Comparison of ENCODE assay signal across 26 cellular contexts in the genomic region with DNA sequence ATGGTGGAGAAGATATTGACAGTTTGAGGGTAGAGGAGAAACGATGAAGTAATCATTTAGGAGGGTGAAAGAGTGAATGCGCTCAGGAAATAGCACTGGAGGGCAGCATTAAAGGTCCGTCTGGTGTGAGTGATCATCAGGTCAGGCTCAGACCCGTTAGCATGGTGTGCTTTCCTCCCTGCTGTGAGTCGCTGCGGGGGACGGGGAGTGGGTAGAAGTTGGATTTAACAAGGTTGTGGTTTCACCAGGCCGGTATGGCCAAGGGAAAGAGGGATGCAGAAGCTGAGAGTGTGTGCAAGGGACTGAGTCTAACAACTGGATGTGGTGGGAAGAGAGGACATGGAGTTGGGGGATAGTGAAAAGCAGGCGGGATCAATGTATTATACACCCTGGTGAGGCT. TPM values are rescaled to one million over a fixed set of nuclear protein-coding genes. Genes with fewer than 3 reads are reported as not detected.
"Had no signal": no experiment of that assay in that cellular context is flagged by ENCODE, and none has a peak within 500 bp of the region (broad histone marks: within the 10 kb centered on the region; RNA-seq: fewer than 3 reads in every experiment).

No MANE protein-coding gene starts in this region.

- H3K4me3 ChIP-seq: body of pancreas, gastroesophageal sphincter, ovary, prostate gland, right atrium auricular region, thyroid gland, upper lobe of right lung had no signal

- H3K27me3 ChIP-seq: gastroesophageal sphincter, ovary, right atrium auricular region, thyroid gland, upper lobe of right lung had no signal

- H3K27ac ChIP-seq: body of pancreas, gastroesophageal sphincter, ovary, prostate gland, right atrium auricular region, thyroid gland, upper lobe of right lung had no signal

- H3K27me3 Mint-ChIP-seq: activated naive CD4-positive, alpha-beta T cell treated with anti-CD3 and anti-CD28 coated beads, Interleukin-2, amount 50 U/mL, for 24 hours; dendritic cell treated with granulocyte-macrophage colony-stimulating factor and Interleukin-4, amounts not matched to agents 40 ng/mL and 50 ng/mL, for 4 days; natural killer cell treated with Interleukin-12 subunit alpha and Interleukin-12 subunit beta and Interleukin-15 and Interleukin-18, amount 100 ng/mL, for 72 hours had no signal

- DNase-seq: activated CD4-positive, alpha-beta T cell treated with anti-CD3 and anti-CD28 coated beads for 1 hour; activated CD4-positive, alpha-beta T cell treated with anti-CD3 and anti-CD28 coated beads, Interleukin-2, amount 50 U/mL, for 1 hour; activated CD8-positive, alpha-beta T cell treated with anti-CD3 and anti-CD28 coated beads, Interleukin-2, amount 10 ng/mL, durations not matched to agents 7 days and 5 days; activated gamma-delta T cell treated with Interleukin-2 at 50 U/mL for 16 hours; activated T-cell treated with anti-CD3 and anti-CD28 coated beads, Interleukin-2, amount 50 U/mL, for 1 hour; anterior cingulate cortex; body of pancreas; caudate nucleus; effector CD8-positive, alpha-beta T cell; head of caudate nucleus; hypothalamus; left ventricle myocardium superior; ovary; stimulated activated CD4-positive, alpha-beta T cell treated with anti-CD3 and anti-CD28 coated beads, Interleukin-4, amount 100 ng/mL, for 24 hours; stimulated activated naive CD8-positive, alpha-beta T cell treated with anti-CD3 and anti-CD28 coated beads, Interleukin-15, Interleukin-2, amounts not matched to agents 100 U/mL and 50 U/mL, for 24 hours; substantia nigra; thyroid gland; upper lobe of right lung had no signal

- H3K36me3 ChIP-seq: gastroesophageal sphincter, ovary, prostate gland, right atrium auricular region, thyroid gland, upper lobe of right lung had no signal

- H3K4me3 Mint-ChIP-seq: activated CD8-positive, alpha-beta T cell treated with anti-CD3 and anti-CD28 coated beads, Interleukin-2, amount 10 ng/mL, durations not matched to agents 7 days and 5 days; activated naive CD4-positive, alpha-beta T cell treated with anti-CD3 and anti-CD28 coated beads, Interleukin-2, amount 50 U/mL, for 24 hours; dendritic cell treated with granulocyte-macrophage colony-stimulating factor and Interleukin-4, amounts not matched to agents 40 ng/mL and 50 ng/mL, for 4 days; natural killer cell treated with Interleukin-12 subunit alpha and Interleukin-12 subunit beta and Interleukin-15 and Interleukin-18, amount 100 ng/mL, for 72 hours; T-helper 2 cell treated with Interferon-gamma antibody and Interleukin-4, amounts not matched to agents 5 μg/mL and 100 μg/mL, for 36 hours had no signal

- H3K9me3 ChIP-seq: body of pancreas, gastroesophageal sphincter, ovary, prostate gland, right atrium auricular region, thyroid gland, upper lobe of right lung had no signal

- H3K9me3 Mint-ChIP-seq: activated naive CD4-positive, alpha-beta T cell treated with anti-CD3 and anti-CD28 coated beads, Interleukin-2, amount 50 U/mL, for 24 hours; dendritic cell treated with granulocyte-macrophage colony-stimulating factor and Interleukin-4, amounts not matched to agents 40 ng/mL and 50 ng/mL, for 4 days; natural killer cell treated with Interleukin-12 subunit alpha and Interleukin-12 subunit beta and Interleukin-15 and Interleukin-18, amount 100 ng/mL, for 72 hours; T-helper 2 cell treated with Interferon-gamma antibody and Interleukin-4, amounts not matched to agents 5 μg/mL and 100 μg/mL, for 36 hours had no signal

- H3K27ac Mint-ChIP-seq: activated CD8-positive, alpha-beta T cell treated with anti-CD3 and anti-CD28 coated beads, Interleukin-2, amount 10 ng/mL, durations not matched to agents 7 days and 5 days; activated naive CD4-positive, alpha-beta T cell treated with anti-CD3 and anti-CD28 coated beads, Interleukin-2, amount 50 U/mL, for 24 hours; dendritic cell treated with granulocyte-macrophage colony-stimulating factor and Interleukin-4, amounts not matched to agents 40 ng/mL and 50 ng/mL, for 4 days; natural killer cell treated with Interleukin-12 subunit alpha and Interleukin-12 subunit beta and Interleukin-15 and Interleukin-18, amount 100 ng/mL, for 72 hours; T-helper 2 cell treated with Interferon-gamma antibody and Interleukin-4, amounts not matched to agents 5 μg/mL and 100 μg/mL, for 36 hours had no signal

- ATAC-seq: activated CD8-positive, alpha-beta T cell treated with anti-CD3 and anti-CD28 coated beads, Interleukin-2, amount 10 ng/mL, durations not matched to agents 7 days and 5 days; body of pancreas; esophagus mucosa; gastroesophageal sphincter; left ventricle myocardium superior; natural killer cell treated with Interleukin-12 subunit alpha and Interleukin-12 subunit beta and Interleukin-15 and Interleukin-18, amount 100 ng/mL, for 72 hours; stimulated activated naive CD8-positive, alpha-beta T cell treated with anti-CD3 and anti-CD28 coated beads, Interleukin-15, Interleukin-2, amounts not matched to agents 100 U/mL and 50 U/mL, for 24 hours; upper lobe of right lung had no signal

- H3K4me1 Mint-ChIP-seq: activated naive CD4-positive, alpha-beta T cell treated with anti-CD3 and anti-CD28 coated beads, Interleukin-2, amount 50 U/mL, for 24 hours had no signal

RNA-seq across cellular contexts. Expression of gene TBX2, which starts 59.2 kb away (rescaled TPM):
- total RNA-seq: activated CD8-positive, alpha-beta T cell treated with anti-CD3 and anti-CD28 coated beads, Interleukin-2, amount 10 ng/mL, durations not matched to agents 7 days and 5 days had no signal
